Comparison of ENCODE assay signal across 8 cellular contexts in genomic region chr1:228083871-228084278, GRCh38. TPM values are rescaled to one million over a fixed set of nuclear protein-coding genes. Genes with fewer than 3 reads are reported as not detected.
DNase-seq lines count a peak whose midpoint lies in the region; ATAC-seq and TF ChIP-seq lines count a peak whose summit lies in the region.

No MANE protein-coding gene starts in this region.

- H3K36me3 ChIP-seq in BLaER1 (peaks cover 43% of the 10 kb centered on the region), MG63 (peaks cover 56% of the 10 kb centered on the region)

- H4K20me1 ChIP-seq in BLaER1: peaks cover 75% of the 10 kb centered on the region

- peak overlapping the region; percentile 99 for H3K4me2 ChIP-seq in BLaER1

- no peak for ATAC-seq in HG02571 (IDR thresholded peaks at IDR 0.05; ENCODE audit: unreplicated experiment)

- DNase-seq in MG63: no peak
- DNase-seq in coronary artery (ENCODE audit: low spot score): no peak
- DNase-seq in KBM-7: no peak
- DNase-seq in NCI-H187 treated with DMSO at 0.1 percent for 48 hours (lab: John Stamatoyannopoulos, UW): no peak
- no peak for DNase-seq in HPDE6-E6E7 (ENCODE audit: extremely low spot score)

- TF ChIP-seq CTCF in coronary artery (IDR thresholded peaks at IDR 0.05): no peak

- H3K9ac ChIP-seq in BLaER1: peak overlapping the region; percentile 100

- H3K27ac ChIP-seq in BLaER1: peak overlapping the region; percentile 100
- H3K27ac ChIP-seq in coronary artery: peak overlapping the region; percentile 97 to 99

- H3K4me3 ChIP-seq in BLaER1 (peak overlapping the region; percentile 100), MG63 (peak overlapping the region; percentile 100), coronary artery (peak overlapping the region; percentile 85), mononuclear cell (ENCODE audit: low read length) (peak overlapping the region; percentile 99)

- H3K4me1 ChIP-seq in BLaER1 (peaks cover 81% of the 10 kb centered on the region), mononuclear cell (ENCODE audit: insufficient read depth, low read length) (peaks cover 67% of the 10 kb centered on the region)

- no peaks in the 10 kb centered on the region for H3K9me3 ChIP-seq in BLaER1
- no peaks in the 10 kb centered on the region for H3K9me3 ChIP-seq in MG63
- no peaks in the 10 kb centered on the region for H3K9me3 ChIP-seq in mononuclear cell (ENCODE audit: low read depth, low read length)

- in situ Hi-C loops in KBM-7 (cut with MboI; ENCODE audit: low pct_unique_long_range_greater_than_20kb, low sequenced_read_pairs): no loop called here

- H3K27me3 ChIP-seq in BLaER1 (no peaks in the 10 kb centered on the region), MG63 (no peaks in the 10 kb centered on the region), mononuclear cell (ENCODE audit: insufficient read depth, low read length) (no peaks in the 10 kb centered on the region)

RNA-seq across cellular contexts. Expression of gene ARF1, which starts 1.4 kb away (rescaled TPM):
- 324 and 413 TPM in 2 replicates for total RNA-seq in MG63 (2014; rRNA removed; shearing (Covaris generic); ENCODE audit: low replicate concordance)
- total RNA-seq in mononuclear cell: 218 TPM

RNA-seq across cellular contexts. Expression of gene C1orf35, which starts 19.2 kb away (rescaled TPM):
- total RNA-seq in MG63 (2014; rRNA removed; shearing (Covaris generic); ENCODE audit: low replicate concordance): 38.6 and 39.0 TPM in 2 replicates
- 6.1 TPM for total RNA-seq in mononuclear cell

RNA-seq across cellular contexts. Expression of gene MRPL55, which starts 25.2 kb away (rescaled TPM):
- total RNA-seq in MG63 (2014; rRNA removed; shearing (Covaris generic); ENCODE audit: low replicate concordance): 46.6 and 83.8 TPM in 2 replicates
- 44.4 TPM for total RNA-seq in mononuclear cell

RNA-seq across cellular contexts. Expression of gene GUK1, which starts 56.2 kb away (rescaled TPM):
- 246 and 425 TPM in 2 replicates for total RNA-seq in MG63 (2014; rRNA removed; shearing (Covaris generic); ENCODE audit: low replicate concordance)
- 190 TPM for total RNA-seq in mononuclear cell
